Comparison of ENCODE assay signal across 29 cellular contexts in genomic region chr2:15754703-15755099, GRCh38.
"Had no signal": no experiment of that assay in that cellular context is flagged by ENCODE, and none has a peak within 500 bp of the region (broad histone marks: within the 10 kb centered on the region; RNA-seq: fewer than 3 reads in every experiment).

No MANE protein-coding gene starts in this region.

- H3K36me3 Mint-ChIP-seq: activated naive CD4-positive, alpha-beta T cell treated with anti-CD3 and anti-CD28 coated beads, Interleukin-2, amount 50 U/mL, for 24 hours had no signal

- H3K4me3 Mint-ChIP-seq: activated CD8-positive, alpha-beta T cell treated with anti-CD3 and anti-CD28 coated beads for 36 hours; activated naive CD4-positive, alpha-beta T cell treated with anti-CD3 and anti-CD28 coated beads, Interleukin-2, amount 50 U/mL, for 24 hours; activated naive CD8-positive, alpha-beta T cell treated with anti-CD3 and anti-CD28 coated beads, Interleukin-2, amount 50 U/mL, for 24 hours; activated T-helper 1 cell treated with anti-CD3 and anti-CD28 coated beads, Interleukin-12 subunit alpha, Interleukin-12 subunit beta, Interleukin-2, Interleukin-4 antibody, amounts not matched to agents 30 ng/mL and 10 ng/mL and 1 ng/mL, durations not matched to agents 14 hours and 24 hours and 36 hours; T-helper 1 cell treated with Interleukin-12 subunit alpha and Interleukin-12 subunit beta and Interleukin-4 antibody, amounts not matched to agents 30 μg/mL and 1 μg/mL, for 36 hours had no signal

- H3K27me3 ChIP-seq: ascending aorta, body of pancreas, MG63 had no signal

- H3K36me3 ChIP-seq: ascending aorta, MG63, SJSA1 had no signal

- H3K27ac ChIP-seq: ascending aorta, body of pancreas, SJSA1 had no signal

- DNase-seq: activated CD4-positive, alpha-beta T cell treated with anti-CD3 and anti-CD28 coated beads for 4 hours; activated CD8-positive, alpha-beta memory T cell treated with anti-CD3 and anti-CD28 coated beads, Interleukin-2, amount 50 U/mL, for 4 hours; activated CD8-positive, alpha-beta T cell treated with anti-CD3 and anti-CD28 coated beads for 36 hours; activated effector memory CD4-positive, alpha-beta T cell treated with Interleukin-2 at 50 U/mL for 16 hours; activated naive CD4-positive, alpha-beta T cell; activated naive CD8-positive, alpha-beta T cell treated with anti-CD3 and anti-CD28 coated beads, Interleukin-2, amount 50 U/mL, for 24 hours; amniotic stem cell; body of pancreas; MG63; MV-4-11; NCI-H1092 treated with DMSO at 0.1 percent for 48 hours; NCI-H1417 treated with DMSO at 0.1 percent for 48 hours; NCI-H1694; NCI-H2029; NCI-H2107; NCI-H2171 treated with DMSO at 0.1 percent for 48 hours; NCI-H226; NCI-H526; NCI-H82; OCI-M1; RPMI8226; SHP77 had no signal

- H3K9me3 ChIP-seq: ascending aorta, MG63, SJSA1 had no signal

- H3K4me1 ChIP-seq: body of pancreas, SJSA1 had no signal

- H3K4me1 Mint-ChIP-seq: activated naive CD4-positive, alpha-beta T cell treated with anti-CD3 and anti-CD28 coated beads, Interleukin-2, amount 50 U/mL, for 24 hours; activated naive CD8-positive, alpha-beta T cell treated with anti-CD3 and anti-CD28 coated beads, Interleukin-2, amount 50 U/mL, for 24 hours had no signal

- ATAC-seq: activated CD4-positive, CD25-positive, alpha-beta regulatory T cell treated with anti-CD3 and anti-CD28 coated beads, Interleukin-2, amount 50 U/mL, for 24 hours; activated CD8-positive, alpha-beta T cell treated with anti-CD3 and anti-CD28 coated beads for 36 hours; activated naive CD8-positive, alpha-beta T cell treated with anti-CD3 and anti-CD28 coated beads, Interleukin-2, amount 50 U/mL, for 24 hours; body of pancreas; Panc1 had no signal

- H3K27me3 Mint-ChIP-seq: activated naive CD4-positive, alpha-beta T cell treated with anti-CD3 and anti-CD28 coated beads, Interleukin-2, amount 50 U/mL, for 24 hours; activated naive CD8-positive, alpha-beta T cell treated with anti-CD3 and anti-CD28 coated beads, Interleukin-2, amount 50 U/mL, for 24 hours had no signal

- H3K9me3 Mint-ChIP-seq: activated CD8-positive, alpha-beta T cell treated with anti-CD3 and anti-CD28 coated beads for 36 hours; activated naive CD4-positive, alpha-beta T cell treated with anti-CD3 and anti-CD28 coated beads, Interleukin-2, amount 50 U/mL, for 24 hours; activated naive CD8-positive, alpha-beta T cell treated with anti-CD3 and anti-CD28 coated beads, Interleukin-2, amount 50 U/mL, for 24 hours; activated T-helper 1 cell treated with anti-CD3 and anti-CD28 coated beads, Interleukin-12 subunit alpha, Interleukin-12 subunit beta, Interleukin-2, Interleukin-4 antibody, amounts not matched to agents 30 ng/mL and 10 ng/mL and 1 ng/mL, durations not matched to agents 14 hours and 24 hours and 36 hours; T-helper 1 cell treated with Interleukin-12 subunit alpha and Interleukin-12 subunit beta and Interleukin-4 antibody, amounts not matched to agents 30 μg/mL and 1 μg/mL, for 36 hours had no signal

- H3K4me3 ChIP-seq: ascending aorta, body of pancreas, MG63, SJSA1 had no signal

- H3K27ac Mint-ChIP-seq: activated CD8-positive, alpha-beta T cell treated with anti-CD3 and anti-CD28 coated beads for 36 hours; activated naive CD4-positive, alpha-beta T cell treated with anti-CD3 and anti-CD28 coated beads, Interleukin-2, amount 50 U/mL, for 24 hours; activated naive CD8-positive, alpha-beta T cell treated with anti-CD3 and anti-CD28 coated beads, Interleukin-2, amount 50 U/mL, for 24 hours; activated T-helper 1 cell treated with anti-CD3 and anti-CD28 coated beads, Interleukin-12 subunit alpha, Interleukin-12 subunit beta, Interleukin-2, Interleukin-4 antibody, amounts not matched to agents 30 ng/mL and 10 ng/mL and 1 ng/mL, durations not matched to agents 14 hours and 24 hours and 36 hours; T-helper 1 cell treated with Interleukin-12 subunit alpha and Interleukin-12 subunit beta and Interleukin-4 antibody, amounts not matched to agents 30 μg/mL and 1 μg/mL, for 36 hours had no signal
